Comparison of ENCODE assay signal across 8 cellular contexts in the genomic region with DNA sequence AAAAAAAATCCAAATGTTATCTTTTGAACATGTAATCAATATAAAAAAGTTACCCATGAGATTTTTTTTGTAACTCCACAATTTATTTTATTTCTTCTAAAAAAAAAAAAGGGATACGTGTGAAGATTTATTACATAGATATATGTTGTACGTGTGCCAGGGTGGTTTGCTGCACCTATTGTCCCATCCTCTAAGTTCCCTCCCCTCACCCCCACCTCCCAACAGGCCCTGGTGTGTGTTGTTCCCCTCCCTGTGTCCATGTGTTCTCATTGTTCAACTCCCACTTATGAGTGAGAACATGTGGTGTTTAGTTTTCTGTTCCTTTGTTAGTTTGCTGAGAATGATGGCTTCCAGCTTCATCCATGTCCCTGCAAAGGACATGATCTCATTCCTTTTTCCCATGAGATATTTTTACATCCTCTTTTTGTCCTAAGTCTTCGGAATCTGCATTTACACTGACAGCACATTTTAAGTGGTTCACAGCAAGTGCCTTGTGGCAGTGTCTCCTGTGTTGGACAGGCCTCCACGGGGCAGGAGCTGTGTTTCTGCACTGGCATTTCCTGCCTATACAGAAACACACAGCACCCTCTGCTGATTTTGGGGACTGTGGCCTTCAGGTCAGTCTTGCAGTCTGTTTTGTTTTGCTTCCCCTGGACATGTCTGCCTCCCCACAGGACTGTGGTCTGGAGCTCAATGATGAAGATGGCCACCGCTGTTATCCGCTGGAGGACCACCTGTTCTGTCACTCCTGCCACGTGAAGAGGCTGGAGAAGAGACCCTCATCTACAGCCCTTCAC. TPM values are rescaled to one million over a fixed set of nuclear protein-coding genes. Genes with fewer than 3 reads are reported as not detected.
A peak's percentile ranks its signal among the peaks of the same experiment; 100 is the strongest.
DNase-seq lines count a peak whose midpoint lies in the region; ATAC-seq and TF ChIP-seq lines count a peak whose summit lies in the region.

No MANE protein-coding gene starts in this region.

- CTCF ChIA-PET in PC-3 (lab: Charles Lee): no interaction called here

- no peaks in the 10 kb centered on the region for H3F3A ChIP-seq in PC-3 (ENCODE audit: low read length, unreplicated experiment)

- no peak for DNase-seq in PC-3
- DNase-seq in endothelial cell (ENCODE audit: low spot score): peak; percentile 18
- no peak for DNase-seq in neural crest cell (ENCODE audit: low read depth, low spot score)
- DNase-seq in activated gamma-delta T cell (lab: John Stamatoyannopoulos, UW): no peak

- H3K9me3 ChIP-seq in BLaER1 treated with 17β-estradiol and CSF1 and Interleukin-3, amounts not matched to agents 10 nM and 100 nM (replicated peaks in 1 of 11): no peaks in the 10 kb centered on the region
- no peaks in the 10 kb centered on the region for H3K9me3 ChIP-seq in PC-3 (ENCODE audit: low read length)

- intact Hi-C loops in PC-3 (cut with micrococcal nuclease): no loop called here

- no TSS peak for BruUV-seq in PC-3 (replicated peaks; lab: Mats Ljungman, UMichigan)

- TF ChIP-seq CTCF in PC-3 (conservative IDR thresholded peaks at IDR 0.05; ENCODE audit: low read depth, low read length) (no peak), endothelial cell (IDR thresholded peaks at IDR 0.05; ENCODE audit: unreplicated experiment) (no peak), neural crest cell (conservative IDR thresholded peaks at IDR 0.05) (no peak)

- H3K9me2 ChIP-seq in PC-3 (replicated peaks; ENCODE audit: low read length): no peaks in the 10 kb centered on the region

- peak overlapping the region in 10 of 11 experiments; percentile 1 to 71 (median 50); a peak in 18 of 22 replicates for H3K9ac ChIP-seq in BLaER1 treated with 17β-estradiol and CSF1 and Interleukin-3, amounts not matched to agents 10 nM and 100 nM
- peak overlapping the region; percentile 26; the same call in 1 of the 2 replicates for H3K9ac ChIP-seq in PC-3 (ENCODE audit: low read length)

- peak overlapping the region; percentile 58 to 89 (median 81) for H3K4me2 ChIP-seq in BLaER1 treated with 17β-estradiol and CSF1 and Interleukin-3, amounts not matched to agents 10 nM and 100 nM
- no peak overlapping the region for H3K4me2 ChIP-seq in PC-3 (ENCODE audit: low read length)

- H3K4me3 Mint-ChIP-seq in endothelial cell (ENCODE audit: unreplicated experiment): no peak overlapping the region
- H3K4me3 Mint-ChIP-seq in neural crest cell: no peak overlapping the region

- peaks cover 23 to 56% (median 49%) of the 10 kb centered on the region in 10 experiments for H3K4me1 ChIP-seq in BLaER1 treated with 17β-estradiol and CSF1 and Interleukin-3, amounts not matched to agents 10 nM and 100 nM
- H3K4me1 ChIP-seq in PC-3 (ENCODE audit: insufficient read depth, low read length): peaks cover 12% of the 10 kb centered on the region

- no peaks in the 10 kb centered on the region for H3K9me3 Mint-ChIP-seq in endothelial cell (ENCODE audit: unreplicated experiment)
- H3K9me3 Mint-ChIP-seq in neural crest cell: no peaks in the 10 kb centered on the region

- H3K27ac Mint-ChIP-seq in endothelial cell (ENCODE audit: unreplicated experiment) (peak overlapping the region; percentile 97), neural crest cell (ENCODE audit: unreplicated experiment) (peak overlapping the region; percentile 11)

- ATAC-seq in PC-3 (no peak), HG02588 (IDR thresholded peaks at IDR 0.05; ENCODE audit: unreplicated experiment) (no peak), GM19328 (IDR thresholded peaks at IDR 0.05; ENCODE audit: unreplicated experiment) (no peak), esophagus mucosa (no peak)

- peaks cover 0 to 13% (median 0%) of the 10 kb centered on the region in 11 experiments; a peak in 3 of 22 replicates for H4K20me1 ChIP-seq in BLaER1 treated with 17β-estradiol and CSF1 and Interleukin-3, amounts not matched to agents 10 nM and 100 nM
- H4K20me1 ChIP-seq in PC-3 (ENCODE audit: low read length): no peaks in the 10 kb centered on the region

- H3K27me3 ChIP-seq in BLaER1 treated with 17β-estradiol and CSF1 and Interleukin-3, amounts not matched to agents 10 nM and 100 nM: no peaks in the 10 kb centered on the region
- H3K27me3 ChIP-seq in PC-3 (ENCODE audit: low read length): no peaks in the 10 kb centered on the region

- peaks cover 26% of the 10 kb centered on the region for H3K4me1 Mint-ChIP-seq in endothelial cell (ENCODE audit: unreplicated experiment)
- peaks cover 5% of the 10 kb centered on the region for H3K4me1 Mint-ChIP-seq in neural crest cell

- H3K4me3 ChIP-seq in BLaER1 treated with 17β-estradiol and CSF1 and Interleukin-3, amounts not matched to agents 10 nM and 100 nM: peak overlapping the region in 5 of 10 experiments; percentile 0 to 39 (median 30); a peak in 5 of 20 replicates
- no peak overlapping the region for H3K4me3 ChIP-seq in PC-3 (ENCODE audit: low read length)

- no peaks in the 10 kb centered on the region for H3K79me2 ChIP-seq in PC-3 (ENCODE audit: low read length)

- H3K36me3 ChIP-seq in BLaER1 treated with 17β-estradiol and CSF1 and Interleukin-3, amounts not matched to agents 10 nM and 100 nM: peaks cover 70 to 96% (median 89%) of the 10 kb centered on the region in 11 experiments
- H3K36me3 ChIP-seq in PC-3 (ENCODE audit: low read depth, low read length): peaks cover 59% of the 10 kb centered on the region

- POLR2A ChIA-PET in PC-3 (lab: Charles Lee; ENCODE audit: unreplicated experiment): no interaction called here

- H3K27me3 Mint-ChIP-seq in endothelial cell (ENCODE audit: unreplicated experiment) (no peaks in the 10 kb centered on the region), neural crest cell (ENCODE audit: low read depth) (no peaks in the 10 kb centered on the region)

- peak overlapping the region in 9 of 11 experiments; percentile 24 to 83 (median 67); a peak in 17 of 22 replicates for H3K27ac ChIP-seq in BLaER1 treated with 17β-estradiol and CSF1 and Interleukin-3, amounts not matched to agents 10 nM and 100 nM
- peak overlapping the region; percentile 66 for H3K27ac ChIP-seq in PC-3 (ENCODE audit: low read length)

- no peak overlapping the region for H2AFZ ChIP-seq in PC-3 (ENCODE audit: low read length)

- H3K36me3 Mint-ChIP-seq in endothelial cell (ENCODE audit: low read depth, unreplicated experiment) (peaks cover 28% of the 10 kb centered on the region), neural crest cell (ENCODE audit: low read depth) (peaks cover 8% of the 10 kb centered on the region)

RNA-seq across cellular contexts. Expression of gene SACM1L, which starts 12.8 kb away (rescaled TPM):
- total RNA-seq in PC-3 (2014; rRNA removed) (30.1 and 46.7 TPM in 2 replicates), endothelial cell (ENCODE audit: unreplicated experiment) (46.8 TPM), neural crest cell (44.1 and 45.7 TPM in 2 replicates), esophagus mucosa (22.8 TPM)
